In the genomic region with DNA sequence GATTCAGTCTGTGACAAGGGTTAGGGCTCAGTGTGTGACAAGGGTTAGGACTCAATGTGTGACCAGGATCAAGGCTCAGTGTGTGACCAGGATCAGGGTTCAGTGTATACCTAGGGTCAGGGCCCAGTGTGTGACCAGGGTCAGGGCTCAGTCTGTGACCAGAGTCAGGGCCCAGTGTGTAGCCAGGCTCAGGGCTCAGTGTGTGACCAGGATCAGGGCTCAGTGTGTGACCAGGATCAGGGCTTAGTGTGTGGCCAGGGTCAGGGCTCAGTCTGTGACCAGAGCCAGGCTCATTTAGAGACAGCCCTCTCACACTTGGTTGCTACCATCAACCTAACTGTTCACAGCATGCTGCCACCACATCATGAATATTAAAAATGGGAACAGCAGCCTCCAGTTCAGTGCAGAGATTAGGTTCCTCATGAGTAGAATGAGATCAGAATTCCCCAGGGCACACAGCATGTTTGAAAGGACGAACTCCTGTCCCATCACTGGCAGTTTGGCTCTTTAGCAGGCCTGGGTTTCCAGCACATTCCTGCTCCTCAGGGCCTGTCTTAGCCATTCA, we compare ENCODE assay signal across 10 cellular contexts. TPM values are rescaled to one million over a fixed set of nuclear protein-coding genes. Genes with fewer than 3 reads are reported as not detected.
DNase-seq lines count a peak whose midpoint lies in the region; ATAC-seq, FAIRE-seq and TF ChIP-seq lines count a peak whose summit lies in the region.
"Had no signal": no experiment of that assay in that cellular context is flagged by ENCODE, and none has a peak within 500 bp of the region (broad histone marks: within the 10 kb centered on the region; RNA-seq: fewer than 3 reads in every experiment).

No MANE protein-coding gene starts in this region.

- 0 out of 2 replicates have a peak overlapping the region, but pooled peaks have one; percentile 12 for H2AFZ ChIP-seq in MM.1S (ENCODE audit: low read length)

- DNase-seq in MM.1S = no peak
- no peak for DNase-seq in adrenal gland
- no peak for DNase-seq in lung (ENCODE audit: low spot score)
- no peak for DNase-seq in substantia nigra (lab: John Stamatoyannopoulos, UW)
- DNase-seq in NCI-H1092 treated with DMSO at 0.1 percent for 48 hours (lab: John Stamatoyannopoulos, UW) = no peak
- DNase-seq in pons (ENCODE audit: low spot score) = no peak
- DNase-seq in AG08395 (ENCODE audit: low spot score) = no peak
- DNase-seq in frontal cortex (ENCODE audit: low spot score in 2 of 2) = no peak

- no peaks in the 10 kb centered on the region for H3K9me2 ChIP-seq in MM.1S (replicated peaks; ENCODE audit: insufficient read depth, low read length)

- H3K36me3 ChIP-seq in MM.1S (replicated peaks; ENCODE audit: insufficient read depth, low read length) (no peaks in the 10 kb centered on the region), adrenal gland (replicated peaks in 1 of 2) (peaks cover 0 to 3% of the 10 kb centered on the region in 2 donors), lung (ENCODE audit: control insufficient read depth in 2 of 2, insufficient read depth in 2 of 2, low read length in 2 of 2) (no peaks in the 10 kb centered on the region)
- H3K36me3 ChIP-seq: SJSA1 had no signal

- ATAC-seq in lung (ENCODE audit: insufficient read depth, low FRiP score) = no peak

- H3K4me3 ChIP-seq in MM.1S (ENCODE audit: low read length) (no peak overlapping the region), adrenal gland (no peak overlapping the region), lung (no peak overlapping the region)
- H3K4me3 ChIP-seq: SJSA1 had no signal

- no peak overlapping the region for H3K27ac ChIP-seq in MM.1S (ENCODE audit: low read length)
- peak overlapping the region in 4 of 5 donors; percentile 30 to 94 (median 92) for H3K27ac ChIP-seq in adrenal gland
- peak overlapping the region; percentile 15 to 26 for H3K27ac ChIP-seq in lung (ENCODE audit: low read depth in 1 of 2, low read length in 1 of 2)
- H3K27ac ChIP-seq in substantia nigra (ENCODE audit: low read depth, low read length, poor library complexity, severe bottlenecking) = peak overlapping the region; percentile 77

- no peak for TF ChIP-seq POLR2A in adrenal gland (IDR thresholded peaks at IDR 0.05)

- H3K9me3 ChIP-seq in MM.1S (replicated peaks; ENCODE audit: insufficient read depth, low read length) (no peaks in the 10 kb centered on the region), adrenal gland (replicated peaks in 1 of 3) (no peaks in the 10 kb centered on the region), lung (ENCODE audit: control insufficient read depth in 2 of 2, insufficient read depth in 1 of 2, low read length in 1 of 2) (no peaks in the 10 kb centered on the region)
- H3K9me3 ChIP-seq: SJSA1 had no signal

- no peaks in the 10 kb centered on the region for H3F3A ChIP-seq in MM.1S (ENCODE audit: insufficient read depth, low read length)

- H3K79me2 ChIP-seq in MM.1S (ENCODE audit: low read length) = no peaks in the 10 kb centered on the region

- H4K20me1 ChIP-seq in MM.1S (ENCODE audit: insufficient read depth, low read length) = no peaks in the 10 kb centered on the region

- H3K27me3 ChIP-seq in MM.1S (replicated peaks; ENCODE audit: insufficient read depth, low read length) (no peaks in the 10 kb centered on the region), adrenal gland (no peaks in the 10 kb centered on the region), lung (ENCODE audit: control insufficient read depth, insufficient read depth) (no peaks in the 10 kb centered on the region)
- H3K27me3 ChIP-seq: SJSA1 had no signal

- H3K4me2 ChIP-seq in MM.1S (ENCODE audit: low read depth, low read length) = no peak overlapping the region

- WGBS in adrenal gland, 4 donors = 11 to 29% (median 17%) methylated on average over 1 of the region's 1 CpG
- 36 to 50% methylated on average over 1 of the region's 1 CpG for WGBS in lung, 2 donors

- no peak overlapping the region for H3K9ac ChIP-seq in MM.1S (ENCODE audit: low read length)

- intact Hi-C loops in adrenal gland (cut with DNase I) = no loop called here

- TF ChIP-seq CTCF in MM.1S (IDR thresholded peaks at IDR 0.05; ENCODE audit: low read length) (no peak), adrenal gland (IDR thresholded peaks at IDR 0.05) (no peak), lung (IDR thresholded peaks at IDR 0.05; ENCODE audit: control extremely low read depth, extremely low read depth) (no peak)

- H3K4me1 ChIP-seq in MM.1S (ENCODE audit: low read length) (peaks cover 9% of the 10 kb centered on the region), adrenal gland (replicated peaks in 1 of 2) (peaks cover 17 to 20% of the 10 kb centered on the region in 2 donors), lung (ENCODE audit: control insufficient read depth in 2 of 2, insufficient read depth in 2 of 2, low read length in 2 of 2) (peaks cover 6% of the 10 kb centered on the region in 2 donors)

- FAIRE-seq in frontal cortex (lab: Jason Lieb, UNC) = no peak
- FAIRE-seq: H54 had no signal

RNA-seq across cellular contexts. Expression of gene LOXL1, which starts 24.3 kb away (rescaled TPM):
- 10 to 100 TPM in 4 of 8 donors, 1 to 10 TPM in 4; 6.8 to 31.7 (median 10.9) TPM for total RNA-seq in adrenal gland
- 10 to 100 TPM in 2 of 3 donors, 1 to 10 TPM in 1; 8.0 to 58.0 (median 22.5) TPM for polyA plus RNA-seq in adrenal gland
- total RNA-seq in lung = 10 to 100 TPM; 13.1 to 25.3 TPM
- 10 to 100 TPM in 1 of 2 donors, 1 to 10 TPM in 1; 9.4 to 15.5 TPM for polyA plus RNA-seq in lung
- total RNA-seq in frontal cortex = 2.4 TPM

RNA-seq across cellular contexts. Expression of gene STOML1, which starts 41.5 kb away (rescaled TPM):
- 10 to 100 TPM; 21.7 to 92.2 (median 32.4) TPM for total RNA-seq in adrenal gland
- polyA plus RNA-seq in adrenal gland = 10 to 100 TPM in 2 of 3 donors, 1 to 10 TPM in 1; 8.6 to 27.5 (median 23.9) TPM
- 10 to 100 TPM; 10.3 to 30.5 TPM for total RNA-seq in lung
- 10 to 100 TPM; 23.4 to 35.4 TPM for polyA plus RNA-seq in lung
- 24.1 TPM for total RNA-seq in frontal cortex

RNA-seq across cellular contexts. Expression of gene PML, which starts 44.0 kb away (rescaled TPM):
- total RNA-seq in adrenal gland = 100 to 1,000 TPM in 1 of 8 donors, 10 to 100 TPM in 7; 27.3 to 103 (median 67.4) TPM
- 10 to 100 TPM; 10.5 to 44.1 (median 37.0) TPM for polyA plus RNA-seq in adrenal gland
- 10 to 100 TPM; 77.5 to 80.5 TPM for total RNA-seq in lung
- 10 to 100 TPM; 33.9 to 44.2 TPM for polyA plus RNA-seq in lung
- 3.7 TPM for total RNA-seq in frontal cortex
